ENCODE assay signal across 39 cellular contexts in genomic region chr1:204775546-204775945, GRCh38.
"Had no signal": no experiment of that assay in that cellular context is flagged by ENCODE, and none has a peak within 500 bp of the region (broad histone marks: within the 10 kb centered on the region; RNA-seq: fewer than 3 reads in every experiment).

No MANE protein-coding gene starts in this region.

- H3K4me1 ChIP-seq: adrenal gland, ascending aorta, body of pancreas, breast epithelium had no signal

- H3K4me3 Mint-ChIP-seq: activated naive CD4-positive, alpha-beta T cell treated with anti-CD3 and anti-CD28 coated beads for 36 hours; activated naive CD4-positive, alpha-beta T cell treated with anti-CD3 and anti-CD28 coated beads, Interleukin-2, amount 10 ng/mL, durations not matched to agents 7 days and 5 days; activated naive CD4-positive, alpha-beta T cell treated with anti-CD3 and anti-CD28 coated beads, Interleukin-2, amount 50 U/mL, for 24 hours; activated naive CD8-positive, alpha-beta T cell; activated naive CD8-positive, alpha-beta T cell treated with anti-CD3 and anti-CD28 coated beads for 36 hours; activated naive CD8-positive, alpha-beta T cell treated with anti-CD3 and anti-CD28 coated beads, Interleukin-2, amount 10 ng/mL, durations not matched to agents 7 days and 5 days; activated naive CD8-positive, alpha-beta T cell treated with anti-CD3 and anti-CD28 coated beads, Interleukin-2, amount 50 U/mL, for 24 hours; activated T-cell treated with anti-CD3 and anti-CD28 coated beads, Interleukin-2, amount 50 U/mL, for 24 hours; activated T-cell treated with anti-CD3 and anti-CD28 coated beads, Interleukin-2, amount 50 U/mL, for 4 hours; activated T-cell treated with anti-CD3 and anti-CD28 coated beads, Interleukin-2, amount 50 U/mL, for 72 hours; activated T-helper 1 cell treated with anti-CD3 and anti-CD28 coated beads, Interleukin-12 subunit alpha, Interleukin-12 subunit beta, Interleukin-2, Interleukin-4 antibody, amounts not matched to agents 30 ng/mL and 10 ng/mL and 1 ng/mL, durations not matched to agents 14 hours and 24 hours and 36 hours; activated T-helper 17 cell treated with anti-CD3 and anti-CD28 coated beads, Interleukin-2, amount 50 U/mL, for 72 hours; brain; central memory CD8-positive, alpha-beta T cell had no signal

- H3K27ac ChIP-seq: adrenal gland, ascending aorta, body of pancreas, brain microvascular endothelial cell, breast epithelium, cardiac muscle cell had no signal

- H3K9me3 Mint-ChIP-seq: activated naive CD4-positive, alpha-beta T cell treated with anti-CD3 and anti-CD28 coated beads for 36 hours; activated naive CD4-positive, alpha-beta T cell treated with anti-CD3 and anti-CD28 coated beads, Interleukin-2, amount 10 ng/mL, durations not matched to agents 7 days and 5 days; activated naive CD4-positive, alpha-beta T cell treated with anti-CD3 and anti-CD28 coated beads, Interleukin-2, amount 50 U/mL, for 24 hours; activated naive CD4-positive, alpha-beta T cell treated with anti-CD3 and anti-CD28 coated beads, Interleukin-2, amount 50 U/mL, for 72 hours; activated naive CD8-positive, alpha-beta T cell treated with anti-CD3 and anti-CD28 coated beads for 36 hours; activated naive CD8-positive, alpha-beta T cell treated with anti-CD3 and anti-CD28 coated beads, Interleukin-2, amount 10 ng/mL, durations not matched to agents 7 days and 5 days; activated naive CD8-positive, alpha-beta T cell treated with anti-CD3 and anti-CD28 coated beads, Interleukin-2, amount 50 U/mL, for 24 hours; activated T-cell treated with anti-CD3 and anti-CD28 coated beads, Interleukin-2, amount 50 U/mL, for 24 hours; activated T-cell treated with anti-CD3 and anti-CD28 coated beads, Interleukin-2, amount 50 U/mL, for 4 hours; activated T-cell treated with anti-CD3 and anti-CD28 coated beads, Interleukin-2, amount 50 U/mL, for 72 hours; activated T-helper 1 cell treated with anti-CD3 and anti-CD28 coated beads, Interleukin-12 subunit alpha, Interleukin-12 subunit beta, Interleukin-2, Interleukin-4 antibody, amounts not matched to agents 30 ng/mL and 10 ng/mL and 1 ng/mL, durations not matched to agents 14 hours and 24 hours and 36 hours; activated T-helper 17 cell treated with anti-CD3 and anti-CD28 coated beads, Interleukin-2, amount 50 U/mL, for 72 hours; activated T-helper 2 cell treated with anti-CD3 and anti-CD28 coated beads, Interferon-gamma antibody, Interleukin-2, Interleukin-4, amounts not matched to agents 10 μg/mL and 5 μg/mL and 100 μg/mL, durations not matched to agents 14 hours and 24 hours and 36 hours; brain; central memory CD8-positive, alpha-beta T cell had no signal

- H3K4me3 ChIP-seq: adrenal gland, ascending aorta, body of pancreas, breast epithelium, cardiac muscle cell had no signal

- FAIRE-seq: astrocyte, bronchial epithelial cell had no signal

- H3K27me3 ChIP-seq: adrenal gland, ascending aorta, body of pancreas, brain microvascular endothelial cell, breast epithelium had no signal

- H3K4me1 Mint-ChIP-seq: activated naive CD4-positive, alpha-beta T cell treated with anti-CD3 and anti-CD28 coated beads, Interleukin-2, amount 10 ng/mL, durations not matched to agents 7 days and 5 days; activated naive CD4-positive, alpha-beta T cell treated with anti-CD3 and anti-CD28 coated beads, Interleukin-2, amount 50 U/mL, for 24 hours; activated naive CD8-positive, alpha-beta T cell treated with anti-CD3 and anti-CD28 coated beads for 36 hours; activated naive CD8-positive, alpha-beta T cell treated with anti-CD3 and anti-CD28 coated beads, Interleukin-2, amount 10 ng/mL, durations not matched to agents 7 days and 5 days; activated naive CD8-positive, alpha-beta T cell treated with anti-CD3 and anti-CD28 coated beads, Interleukin-2, amount 50 U/mL, for 24 hours; activated T-helper 17 cell treated with anti-CD3 and anti-CD28 coated beads, Interleukin-2, amount 50 U/mL, for 72 hours; central memory CD8-positive, alpha-beta T cell had no signal

- ATAC-seq: activated naive CD4-positive, alpha-beta T cell treated with anti-CD3 and anti-CD28 coated beads, Interleukin-2, amount 50 U/mL, for 72 hours; activated naive CD8-positive, alpha-beta T cell treated with anti-CD3 and anti-CD28 coated beads, Interleukin-2, amount 50 U/mL, for 24 hours; activated T-cell treated with anti-CD3 and anti-CD28 coated beads, Interleukin-2, amount 50 U/mL, for 4 hours; activated T-cell treated with anti-CD3 and anti-CD28 coated beads, Interleukin-2, amount 50 U/mL, for 72 hours; activated T-helper 17 cell treated with anti-CD3 and anti-CD28 coated beads, Interleukin-2, amount 50 U/mL, for 72 hours; body of pancreas had no signal

- H3K36me3 Mint-ChIP-seq: activated naive CD4-positive, alpha-beta T cell treated with anti-CD3 and anti-CD28 coated beads, Interleukin-2, amount 10 ng/mL, durations not matched to agents 7 days and 5 days; activated naive CD4-positive, alpha-beta T cell treated with anti-CD3 and anti-CD28 coated beads, Interleukin-2, amount 50 U/mL, for 24 hours; activated naive CD4-positive, alpha-beta T cell treated with anti-CD3 and anti-CD28 coated beads, Interleukin-2, amount 50 U/mL, for 72 hours; activated naive CD8-positive, alpha-beta T cell; activated naive CD8-positive, alpha-beta T cell treated with anti-CD3 and anti-CD28 coated beads for 36 hours; activated naive CD8-positive, alpha-beta T cell treated with anti-CD3 and anti-CD28 coated beads, Interleukin-2, amount 10 ng/mL, durations not matched to agents 7 days and 5 days; brain had no signal

- H3K27ac Mint-ChIP-seq: activated naive CD4-positive, alpha-beta T cell treated with anti-CD3 and anti-CD28 coated beads for 36 hours; activated naive CD4-positive, alpha-beta T cell treated with anti-CD3 and anti-CD28 coated beads, Interleukin-2, amount 10 ng/mL, durations not matched to agents 7 days and 5 days; activated naive CD4-positive, alpha-beta T cell treated with anti-CD3 and anti-CD28 coated beads, Interleukin-2, amount 50 U/mL, for 24 hours; activated naive CD4-positive, alpha-beta T cell treated with anti-CD3 and anti-CD28 coated beads, Interleukin-2, amount 50 U/mL, for 72 hours; activated naive CD8-positive, alpha-beta T cell; activated naive CD8-positive, alpha-beta T cell treated with anti-CD3 and anti-CD28 coated beads for 36 hours; activated naive CD8-positive, alpha-beta T cell treated with anti-CD3 and anti-CD28 coated beads, Interleukin-2, amount 10 ng/mL, durations not matched to agents 7 days and 5 days; activated naive CD8-positive, alpha-beta T cell treated with anti-CD3 and anti-CD28 coated beads, Interleukin-2, amount 50 U/mL, for 24 hours; activated T-cell treated with anti-CD3 and anti-CD28 coated beads, Interleukin-2, amount 50 U/mL, for 24 hours; activated T-cell treated with anti-CD3 and anti-CD28 coated beads, Interleukin-2, amount 50 U/mL, for 72 hours; activated T-helper 1 cell treated with anti-CD3 and anti-CD28 coated beads, Interleukin-12 subunit alpha, Interleukin-12 subunit beta, Interleukin-2, Interleukin-4 antibody, amounts not matched to agents 30 ng/mL and 10 ng/mL and 1 ng/mL, durations not matched to agents 14 hours and 24 hours and 36 hours; activated T-helper 17 cell treated with anti-CD3 and anti-CD28 coated beads, Interleukin-2, amount 50 U/mL, for 72 hours; activated T-helper 2 cell treated with anti-CD3 and anti-CD28 coated beads, Interferon-gamma antibody, Interleukin-2, Interleukin-4, amounts not matched to agents 10 μg/mL and 5 μg/mL and 100 μg/mL, durations not matched to agents 14 hours and 24 hours and 36 hours; brain had no signal

- H3K36me3 ChIP-seq: adrenal gland, ascending aorta, brain microvascular endothelial cell, breast epithelium, cardiac muscle cell had no signal

- H3K9me3 ChIP-seq: adrenal gland, ascending aorta, body of pancreas, breast epithelium had no signal

- DNase-seq: activated effector memory CD4-positive, alpha-beta T cell treated with anti-CD3 and anti-CD28 coated beads, Interleukin-2, amount 50 U/mL, for 16 hours; activated effector memory CD4-positive, alpha-beta T cell treated with Interleukin-2 at 50 U/mL for 16 hours; activated gamma-delta T cell; activated gamma-delta T cell treated with Interleukin-2 at 50 U/mL for 16 hours; activated naive CD4-positive, alpha-beta T cell; activated naive CD4-positive, alpha-beta T cell treated with anti-CD3 and anti-CD28 coated beads for 36 hours; activated naive CD4-positive, alpha-beta T cell treated with anti-CD3 and anti-CD28 coated beads, Interleukin-2, amount 10 ng/mL, durations not matched to agents 7 days and 5 days; activated naive CD4-positive, alpha-beta T cell treated with anti-CD3 and anti-CD28 coated beads, Interleukin-2, amount 50 U/mL, for 16 hours; activated naive CD4-positive, alpha-beta T cell treated with Interleukin-2 at 50 U/mL for 16 hours; activated naive CD8-positive, alpha-beta T cell treated with anti-CD3 and anti-CD28 coated beads for 36 hours; activated naive CD8-positive, alpha-beta T cell treated with anti-CD3 and anti-CD28 coated beads, Interleukin-2, amount 10 ng/mL, durations not matched to agents 7 days and 5 days; activated naive CD8-positive, alpha-beta T cell treated with anti-CD3 and anti-CD28 coated beads, Interleukin-2, amount 50 U/mL, for 24 hours; activated T-cell treated with anti-CD3 and anti-CD28 coated beads, Interleukin-2, amount 50 U/mL, for 24 hours; activated T-cell treated with anti-CD3 and anti-CD28 coated beads, Interleukin-2, amount 50 U/mL, for 4 hours; activated T-cell treated with anti-CD3 and anti-CD28 coated beads, Interleukin-2, amount 50 U/mL, for 48 hours; activated T-cell treated with anti-CD3 and anti-CD28 coated beads, Interleukin-2, amount 50 U/mL, for 72 hours; adrenal gland; amniotic stem cell; amygdala; anterior cingulate cortex; aorta; body of pancreas; brain microvascular endothelial cell; caudate nucleus; central memory CD4-positive, alpha-beta T cell; cerebellar nuclear complex had no signal
